In the genomic region with DNA sequence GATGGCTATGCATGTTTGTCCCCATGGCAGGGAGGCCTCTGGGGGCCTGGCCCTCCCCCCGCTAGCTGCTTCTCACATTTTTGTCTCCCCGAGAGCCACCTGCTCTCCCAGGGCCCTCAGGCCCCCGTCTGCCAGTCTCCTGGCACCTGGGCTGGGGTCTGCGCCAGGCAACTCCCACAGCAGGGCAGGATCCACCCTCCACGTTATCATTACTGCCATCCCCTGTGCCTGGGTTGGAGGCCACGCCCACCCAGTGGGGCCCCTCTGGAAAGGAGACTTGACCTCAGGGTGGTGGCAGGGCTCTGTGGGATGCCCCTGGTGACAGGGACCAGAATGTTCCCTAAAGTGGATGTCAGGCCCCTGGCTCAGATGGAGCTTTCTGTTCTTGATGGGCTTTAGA, we compare ENCODE assay signal across 28 cellular contexts.
DNase-seq lines count a peak whose midpoint lies in the region; ATAC-seq and TF ChIP-seq lines count a peak whose summit lies in the region.
"Had no signal": no experiment of that assay in that cellular context is flagged by ENCODE, and none has a peak within 500 bp of the region (broad histone marks: within the 10 kb centered on the region; RNA-seq: fewer than 3 reads in every experiment).

No MANE protein-coding gene starts in this region.

- no peak for TF ChIP-seq CTCF in activated CD8-positive, alpha-beta T cell treated with anti-CD3 and anti-CD28 coated beads for 36 hours (IDR thresholded peaks at IDR 0.05)
- no peak for TF ChIP-seq CTCF in thoracic aorta (IDR thresholded peaks at IDR 0.05)

- peak overlapping the region in 1 of 2 experiments; percentile 78 for H3K14ac ChIP-seq in mesenchymal stem cell (ENCODE audit: low read length in 2 of 2)

- CTCF ChIA-PET in activated CD8-positive, alpha-beta T cell treated with anti-CD3 and anti-CD28 coated beads for 36 hours (lab: Charles Lee): no interaction called here
- CTCF ChIA-PET in activated CD8-positive, alpha-beta T cell treated with anti-CD3 and anti-CD28 coated beads, Interleukin-2, amount 10 ng/mL, durations not matched to agents 7 days and 5 days (lab: Charles Lee): no interaction called here

- no peak overlapping the region for H2BK12ac ChIP-seq in mesenchymal stem cell (ENCODE audit: low read length in 2 of 2)

- peaks cover 5% of the 10 kb centered on the region for H3K36me3 Mint-ChIP-seq in activated CD8-positive, alpha-beta T cell treated with anti-CD3 and anti-CD28 coated beads for 36 hours (ENCODE audit: low read depth)
- peaks cover 23% of the 10 kb centered on the region for H3K36me3 Mint-ChIP-seq in activated CD8-positive, alpha-beta T cell treated with anti-CD3 and anti-CD28 coated beads, Interleukin-2, amount 10 ng/mL, durations not matched to agents 7 days and 5 days (ENCODE audit: low read depth)
- H3K36me3 Mint-ChIP-seq in activated naive CD8-positive, alpha-beta T cell treated with anti-CD3 and anti-CD28 coated beads for 36 hours: peaks cover 20% of the 10 kb centered on the region

- 96% methylated on average over 6 of the region's 6 CpGs for WGBS in mesenchymal stem cell

- H3K36me3 ChIP-seq in mesenchymal stem cell (ENCODE audit: control insufficient read depth in 1 of 2, insufficient read depth in 2 of 2, low read depth in 1 of 2, low read length in 2 of 2): peaks cover 0 to 43% of the 10 kb centered on the region in 2 experiments
- H3K36me3 ChIP-seq in thoracic aorta: no peaks in the 10 kb centered on the region
- H3K36me3 ChIP-seq: BE2C, brain microvascular endothelial cell, thyroid gland had no signal

- no peaks in the 10 kb centered on the region for H3K79me1 ChIP-seq in mesenchymal stem cell (replicated peaks; ENCODE audit: low read length, poor library complexity, severe bottlenecking)

- no peak overlapping the region for H3K4ac ChIP-seq in mesenchymal stem cell (ENCODE audit: low read depth in 1 of 2, low read length in 2 of 2)

- H3K27me3 ChIP-seq in mesenchymal stem cell (ENCODE audit: control insufficient read depth in 1 of 2, insufficient read depth in 1 of 2, low read length in 2 of 2): no peaks in the 10 kb centered on the region
- no peaks in the 10 kb centered on the region for H3K27me3 ChIP-seq in thoracic aorta (replicated peaks; ENCODE audit: insufficient read depth)
- H3K27me3 ChIP-seq: BE2C, brain microvascular endothelial cell, thyroid gland had no signal

- H3K4me1 Mint-ChIP-seq in activated CD8-positive, alpha-beta T cell treated with anti-CD3 and anti-CD28 coated beads for 36 hours (ENCODE audit: low read depth): peaks cover 87% of the 10 kb centered on the region
- H3K4me1 Mint-ChIP-seq in activated CD8-positive, alpha-beta T cell treated with anti-CD3 and anti-CD28 coated beads, Interleukin-2, amount 10 ng/mL, durations not matched to agents 7 days and 5 days (ENCODE audit: low read depth): peaks cover 88% of the 10 kb centered on the region
- H3K4me1 Mint-ChIP-seq in activated naive CD8-positive, alpha-beta T cell treated with anti-CD3 and anti-CD28 coated beads for 36 hours: peaks cover 76% of the 10 kb centered on the region

- H3K4me1 ChIP-seq in mesenchymal stem cell (ENCODE audit: control insufficient read depth, insufficient read depth, low read depth, low read length) (peaks cover 64% of the 10 kb centered on the region), thoracic aorta (ENCODE audit: control insufficient read depth in 1 of 2, low read depth in 2 of 2) (peaks cover 63 to 95% of the 10 kb centered on the region in 2 donors)
- H3K4me1 ChIP-seq: BE2C had no signal

- intact Hi-C loops in activated CD8-positive, alpha-beta T cell treated with anti-CD3 and anti-CD28 coated beads for 36 hours (cut with micrococcal nuclease): loop anchor here (5.0 kb wide), 1 partner anchor 62 kb away; no protein-coding TSS in a partner anchor

- H3K9ac ChIP-seq in mesenchymal stem cell (ENCODE audit: low read length): peak overlapping the region; percentile 63

- no peak overlapping the region for H2BK15ac ChIP-seq in mesenchymal stem cell (ENCODE audit: low read depth, poor library complexity, severe bottlenecking)

- no peak overlapping the region for H2AK5ac ChIP-seq in mesenchymal stem cell (ENCODE audit: low read length, severe bottlenecking)

- no peaks in the 10 kb centered on the region for H3K27me3 Mint-ChIP-seq in activated CD8-positive, alpha-beta T cell treated with anti-CD3 and anti-CD28 coated beads for 36 hours
- no peaks in the 10 kb centered on the region for H3K27me3 Mint-ChIP-seq in activated CD8-positive, alpha-beta T cell treated with anti-CD3 and anti-CD28 coated beads, Interleukin-2, amount 10 ng/mL, durations not matched to agents 7 days and 5 days (ENCODE audit: low read depth)
- H3K27me3 Mint-ChIP-seq in activated naive CD8-positive, alpha-beta T cell treated with anti-CD3 and anti-CD28 coated beads for 36 hours: no peaks in the 10 kb centered on the region

- H4K91ac ChIP-seq in mesenchymal stem cell (ENCODE audit: low read length): no peak overlapping the region

- H3K23ac ChIP-seq in mesenchymal stem cell (ENCODE audit: low read length in 2 of 2): no peak overlapping the region

- no peak for DNase-seq in activated CD8-positive, alpha-beta T cell treated with anti-CD3 and anti-CD28 coated beads for 36 hours
- no peak for DNase-seq in activated CD8-positive, alpha-beta T cell treated with anti-CD3 and anti-CD28 coated beads, Interleukin-2, amount 10 ng/mL, durations not matched to agents 7 days and 5 days
- no peak for DNase-seq in activated naive CD8-positive, alpha-beta T cell treated with anti-CD3 and anti-CD28 coated beads for 36 hours
- DNase-seq in mesenchymal stem cell: no peak
- no peak for DNase-seq in thoracic aorta (ENCODE audit: low spot score)
- no peak for DNase-seq in SW480 (ENCODE audit: low spot score)
- DNase-seq: 8988T; activated naive CD4-positive, alpha-beta T cell treated with Interleukin-2 at 50 U/mL for 16 hours; activated T-cell treated with anti-CD3 and anti-CD28 coated beads for 4 hours; BE2C; DMS 273 treated with DMSO at 0.1 percent for 48 hours; H9; left colon; midbrain; NCI-H146; NCI-H2171 treated with DMSO at 0.1 percent for 48 hours; NCI-H748 treated with DMSO at 0.1 percent for 48 hours; psoas muscle; stimulated activated CD4-positive, alpha-beta T cell treated with anti-CD3 and anti-CD28 coated beads, Interleukin-12 subunit alpha, Interleukin-12 subunit beta, amount 100 ng/mL, for 4 hours; SW 1271; thyroid gland had no signal

- no peak overlapping the region for H4K8ac ChIP-seq in mesenchymal stem cell (ENCODE audit: low read length)

- no peak overlapping the region for H2BK5ac ChIP-seq in mesenchymal stem cell (ENCODE audit: low read depth, low read length, poor library complexity, severe bottlenecking)

- ATAC-seq in activated CD8-positive, alpha-beta T cell treated with anti-CD3 and anti-CD28 coated beads for 36 hours: no peak
- no peak for ATAC-seq in activated CD8-positive, alpha-beta T cell treated with anti-CD3 and anti-CD28 coated beads, Interleukin-2, amount 10 ng/mL, durations not matched to agents 7 days and 5 days
- ATAC-seq in thoracic aorta (ENCODE audit: insufficient number of reproducible peaks, low FRiP score, low read depth): no peak
- ATAC-seq in GM21737 (IDR thresholded peaks at IDR 0.05; ENCODE audit: unreplicated experiment): no peak
- ATAC-seq in GM18517 (IDR thresholded peaks at IDR 0.05; ENCODE audit: unreplicated experiment): no peak
- ATAC-seq: left colon, psoas muscle, Right ventricle myocardium inferior had no signal

- peak overlapping the region in 1 of 2 experiments; percentile 58 for H3K18ac ChIP-seq in mesenchymal stem cell (ENCODE audit: low read depth in 1 of 2, low read length in 2 of 2)

- POLR2A ChIA-PET in activated CD8-positive, alpha-beta T cell treated with anti-CD3 and anti-CD28 coated beads for 36 hours (lab: Charles Lee): interaction anchor here (1.0 to 1.3 kb wide), 2 partner anchors 38 to 67 kb away, joined by 4 read pairs; no protein-coding TSS in a partner anchor
- POLR2A ChIA-PET in activated CD8-positive, alpha-beta T cell treated with anti-CD3 and anti-CD28 coated beads, Interleukin-2, amount 10 ng/mL, durations not matched to agents 7 days and 5 days (lab: Charles Lee): no interaction called here

- H3K27ac ChIP-seq in mesenchymal stem cell (ENCODE audit: low read length, poor library complexity, severe bottlenecking) (no peak overlapping the region), thoracic aorta (peak overlapping the region; percentile 54 to 57)
- H3K27ac ChIP-seq: brain microvascular endothelial cell, epithelial cell of prostate, psoas muscle, VCaP had no signal

- no peak overlapping the region for H2BK120ac ChIP-seq in mesenchymal stem cell (ENCODE audit: low read depth, low read length)

- no peak overlapping the region for H2AFZ ChIP-seq in mesenchymal stem cell (ENCODE audit: low read depth, low read length)

- peak overlapping the region; percentile 49 for H3K27ac Mint-ChIP-seq in activated CD8-positive, alpha-beta T cell treated with anti-CD3 and anti-CD28 coated beads for 36 hours
- H3K27ac Mint-ChIP-seq in activated CD8-positive, alpha-beta T cell treated with anti-CD3 and anti-CD28 coated beads, Interleukin-2, amount 10 ng/mL, durations not matched to agents 7 days and 5 days: no peak overlapping the region
- H3K27ac Mint-ChIP-seq in activated naive CD8-positive, alpha-beta T cell treated with anti-CD3 and anti-CD28 coated beads for 36 hours: peak overlapping the region; percentile 54

- H3K4me3 Mint-ChIP-seq in activated CD8-positive, alpha-beta T cell treated with anti-CD3 and anti-CD28 coated beads for 36 hours: no peak overlapping the region
- H3K4me3 Mint-ChIP-seq in activated CD8-positive, alpha-beta T cell treated with anti-CD3 and anti-CD28 coated beads, Interleukin-2, amount 10 ng/mL, durations not matched to agents 7 days and 5 days: no peak overlapping the region
- no peak overlapping the region for H3K4me3 Mint-ChIP-seq in activated naive CD8-positive, alpha-beta T cell treated with anti-CD3 and anti-CD28 coated beads for 36 hours
- H3K4me3 Mint-ChIP-seq: H9, neural crest cell had no signal

- H3K4me3 ChIP-seq in mesenchymal stem cell (ENCODE audit: insufficient read depth in 1 of 2, low read depth in 1 of 2, low read length in 2 of 2) (peak overlapping the region in 1 of 2 experiments; percentile 32), thoracic aorta (no peak overlapping the region)
- H3K4me3 ChIP-seq: psoas muscle, thyroid gland had no signal

- H3K9me3 Mint-ChIP-seq in activated CD8-positive, alpha-beta T cell treated with anti-CD3 and anti-CD28 coated beads for 36 hours: no peaks in the 10 kb centered on the region
- no peaks in the 10 kb centered on the region for H3K9me3 Mint-ChIP-seq in activated CD8-positive, alpha-beta T cell treated with anti-CD3 and anti-CD28 coated beads, Interleukin-2, amount 10 ng/mL, durations not matched to agents 7 days and 5 days (ENCODE audit: insufficient read depth)
- no peaks in the 10 kb centered on the region for H3K9me3 Mint-ChIP-seq in activated naive CD8-positive, alpha-beta T cell treated with anti-CD3 and anti-CD28 coated beads for 36 hours
- H3K9me3 Mint-ChIP-seq: H9, neural crest cell had no signal

- H3K4me2 ChIP-seq in mesenchymal stem cell (ENCODE audit: low read length, poor library complexity, severe bottlenecking): no peak overlapping the region

- no peaks in the 10 kb centered on the region for H3K9me3 ChIP-seq in mesenchymal stem cell (ENCODE audit: control insufficient read depth, low read length)
- H3K9me3 ChIP-seq in thoracic aorta: no peaks in the 10 kb centered on the region
- H3K9me3 ChIP-seq: BE2C, psoas muscle, thyroid gland had no signal
